21 cellular contexts compared by ENCODE assay signal in the genomic region with DNA sequence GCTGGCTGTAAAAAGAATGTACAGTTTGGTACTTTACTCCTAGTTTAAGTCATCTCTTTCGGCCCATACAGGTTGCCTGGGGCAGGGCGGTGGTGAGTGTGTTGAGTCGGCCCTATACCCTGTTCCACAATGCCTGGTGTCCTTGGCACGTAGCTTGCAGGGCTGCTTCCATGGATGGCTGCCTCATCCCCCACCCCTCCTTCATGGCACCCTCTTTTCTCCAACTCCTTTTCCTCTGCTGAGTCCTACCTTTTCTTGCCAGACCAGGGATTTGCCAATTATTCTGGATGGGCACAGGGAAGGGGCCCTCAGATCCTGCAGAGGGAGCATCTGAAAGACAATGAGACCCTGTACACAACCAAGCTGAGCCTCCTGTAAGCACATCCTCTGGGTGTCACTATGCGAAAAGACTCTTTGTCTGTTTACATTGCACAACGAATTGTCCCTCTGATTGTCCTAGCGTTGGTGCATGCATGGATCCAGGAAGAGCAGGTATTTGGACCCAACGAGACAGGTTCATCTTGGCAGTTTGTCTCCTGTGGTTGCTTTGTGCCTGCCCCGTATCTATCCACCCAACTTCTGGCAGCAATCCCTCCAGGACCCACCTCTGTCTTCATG.
DNase-seq lines count a peak whose midpoint lies in the region; ATAC-seq, FAIRE-seq and TF ChIP-seq lines count a peak whose summit lies in the region.
"Had no signal": no experiment of that assay in that cellular context is flagged by ENCODE, and none has a peak within 500 bp of the region (broad histone marks: within the 10 kb centered on the region; RNA-seq: fewer than 3 reads in every experiment).

No MANE protein-coding gene starts in this region.

- H3K4me2 ChIP-seq in OCI-LY1 (ENCODE audit: low read length): peak overlapping the region; percentile 77
- H3K4me2 ChIP-seq: BLaER1 had no signal

- H3K9me2 ChIP-seq in OCI-LY1 (ENCODE audit: low read depth, low read length): no peaks in the 10 kb centered on the region

- DNase-seq in NCI-H748 (lab: John Stamatoyannopoulos, UW; ENCODE audit: unreplicated experiment): peak; percentile 53
- no peak for DNase-seq in NCI-H748 treated with DMSO at 0.1 percent for 48 hours (lab: John Stamatoyannopoulos, UW)
- no peak for DNase-seq in GM18507 (ENCODE audit: extremely low spot score, insufficient read length, low read depth)
- DNase-seq in naive B cell: no peak
- no peak for DNase-seq in brain microvascular endothelial cell
- DNase-seq in SW 1271 (lab: John Stamatoyannopoulos, UW): no peak
- DNase-seq: activated CD4-positive, alpha-beta T cell treated with anti-CD3 and anti-CD28 coated beads for 48 hours; central memory CD4-positive, alpha-beta T cell; DMS 273 treated with DMSO at 0.1 percent for 48 hours; erythroblast; Karpas-422; naive thymus-derived CD8-positive, alpha-beta T cell; NCI-H1105; small intestine; stimulated activated CD4-positive, alpha-beta T cell treated with anti-CD3 and anti-CD28 coated beads, Interleukin-4, amount 100 ng/mL, for 24 hours had no signal

- no peaks in the 10 kb centered on the region for H3K27me3 Mint-ChIP-seq in naive B cell

- no peaks in the 10 kb centered on the region for H4K20me1 ChIP-seq in OCI-LY1 (ENCODE audit: insufficient read depth, low read length)
- H4K20me1 ChIP-seq: BLaER1 had no signal

- H3K36me3 ChIP-seq in OCI-LY1 (ENCODE audit: insufficient read depth, low read length) (peaks cover 42% of the 10 kb centered on the region), brain microvascular endothelial cell (replicated peaks) (no peaks in the 10 kb centered on the region)
- H3K36me3 ChIP-seq: BLaER1, prostate gland had no signal

- peaks cover 49% of the 10 kb centered on the region for H3K79me2 ChIP-seq in OCI-LY1 (ENCODE audit: insufficient read depth, low read length)

- H3K9ac ChIP-seq in OCI-LY1 (ENCODE audit: low read length): peak overlapping the region; percentile 95; the same call in 1 of the 2 replicates
- H3K9ac ChIP-seq: BLaER1 had no signal

- H3K36me3 Mint-ChIP-seq in naive B cell: peaks cover 45 to 53% of the 10 kb centered on the region in 2 donors
- H3K36me3 Mint-ChIP-seq: naive thymus-derived CD8-positive, alpha-beta T cell had no signal

- FAIRE-seq in GM18507 (lab: Jason Lieb, UNC): peak; percentile 39
- FAIRE-seq: A204.1, frontal cortex, small intestine had no signal

- H3F3A ChIP-seq in OCI-LY1 (ENCODE audit: insufficient read depth, low read length): peaks cover 4% of the 10 kb centered on the region

- H3K4me1 Mint-ChIP-seq in naive B cell: peaks cover 59 to 77% (median 66%) of the 10 kb centered on the region in 3 donors

- no peak overlapping the region for H2AFZ ChIP-seq in OCI-LY1 (ENCODE audit: low read length)

- no peaks in the 10 kb centered on the region for H3K9me3 ChIP-seq in OCI-LY1 (ENCODE audit: low read length)
- H3K9me3 ChIP-seq: BLaER1, prostate gland had no signal

- H3K27ac Mint-ChIP-seq in naive B cell: peak overlapping the region; percentile 21 to 100 (median 99)

- ATAC-seq in naive B cell (ENCODE audit: low read depth in 2 of 2) (no peak), HG03442 (IDR thresholded peaks at IDR 0.05; ENCODE audit: unreplicated experiment) (no peak)
- ATAC-seq: naive thymus-derived CD8-positive, alpha-beta T cell had no signal

- H3K4me3 Mint-ChIP-seq in naive B cell: peak overlapping the region; percentile 97 to 100 (median 99)

- H3K4me1 ChIP-seq in OCI-LY1 (ENCODE audit: insufficient read depth, low read length, severe bottlenecking): peaks cover 72% of the 10 kb centered on the region

- H3K4me3 ChIP-seq in OCI-LY1 (ENCODE audit: low read depth, low read length, poor library complexity, severe bottlenecking): peak overlapping the region; percentile 86
- H3K4me3 ChIP-seq in brain microvascular endothelial cell (ENCODE audit: low read depth, low read length): no peak overlapping the region
- H3K4me3 ChIP-seq: BLaER1, prostate gland had no signal

- TF ChIP-seq CTCF in OCI-LY1 (IDR thresholded peaks at IDR 0.05; ENCODE audit: low read length) (peak; percentile 34; the same call in 1 of the 2 replicates), brain microvascular endothelial cell (IDR thresholded peaks at IDR 0.05; ENCODE audit: low read depth, low read length, missing control alignments) (no peak)

- H3K27me3 ChIP-seq in OCI-LY1 (ENCODE audit: insufficient read depth, low read length) (no peaks in the 10 kb centered on the region), brain microvascular endothelial cell (replicated peaks) (no peaks in the 10 kb centered on the region)
- H3K27me3 ChIP-seq: BLaER1 had no signal

- no peaks in the 10 kb centered on the region for H3K9me3 Mint-ChIP-seq in naive B cell
- H3K9me3 Mint-ChIP-seq: naive thymus-derived CD8-positive, alpha-beta T cell had no signal

- H3K27ac ChIP-seq in OCI-LY1 (ENCODE audit: low read depth, low read length, poor library complexity, severe bottlenecking): peak overlapping the region; percentile 98
- no peak overlapping the region for H3K27ac ChIP-seq in brain microvascular endothelial cell
- H3K27ac ChIP-seq: BLaER1, prostate gland had no signal

- in situ Hi-C loops in brain microvascular endothelial cell (cut with HindIII; ENCODE audit: low pct_ligation_motif_present, low sequenced_read_pairs): no loop called here
